Comparison of ENCODE assay signal across 10 cellular contexts in the genomic region with DNA sequence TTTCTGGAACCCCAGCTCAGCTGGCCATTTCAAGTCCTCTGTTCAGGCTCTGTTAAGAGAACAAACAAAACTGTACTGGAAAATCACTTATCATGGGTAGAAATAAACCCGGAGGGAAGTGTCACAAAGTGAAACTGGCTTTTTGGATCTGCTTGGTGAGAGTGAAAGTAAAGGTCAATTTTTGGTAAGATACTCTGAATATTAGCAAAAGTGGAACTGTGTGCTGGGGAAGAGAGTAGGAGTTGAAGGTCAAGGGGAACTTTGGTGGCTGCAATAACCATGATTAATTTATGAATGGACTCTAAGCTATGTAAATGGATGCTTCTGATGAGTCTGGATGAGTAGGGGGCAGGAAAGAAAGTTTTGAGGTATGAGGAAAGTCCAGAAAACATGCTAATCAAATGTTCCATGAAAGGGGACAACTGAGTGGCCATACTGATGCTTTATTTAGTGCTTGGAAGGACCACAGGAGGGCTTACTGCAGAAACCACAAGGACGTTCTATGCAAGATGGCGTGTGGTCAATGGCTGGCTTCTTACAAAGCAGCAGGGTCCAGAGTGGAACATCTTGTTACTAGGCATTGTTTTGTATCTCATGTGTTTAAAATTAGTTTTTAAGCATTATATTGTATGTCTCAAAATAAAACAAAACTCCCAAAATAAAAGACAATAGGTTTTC. TPM values are rescaled to one million over a fixed set of nuclear protein-coding genes. Genes with fewer than 3 reads are reported as not detected.
DNase-seq lines count a peak whose midpoint lies in the region; ATAC-seq lines count a peak whose summit lies in the region.
"Had no signal": no experiment of that assay in that cellular context is flagged by ENCODE, and none has a peak within 500 bp of the region (broad histone marks: within the 10 kb centered on the region; RNA-seq: fewer than 3 reads in every experiment).

No MANE protein-coding gene starts in this region.

- in situ Hi-C loops in G401 (cut with HindIII; ENCODE audit: low sequenced_read_pairs), result no loop called here

- H2AFZ ChIP-seq in neuronal stem cell (ENCODE audit: low read length), result no peak overlapping the region

- H3K27ac ChIP-seq in neuronal stem cell (replicated peaks; ENCODE audit: low read length), result no peak overlapping the region
- H3K27ac ChIP-seq: epithelial cell of prostate had no signal

- H3K27me3 ChIP-seq in neuronal stem cell (ENCODE audit: control insufficient read depth in 3 of 3, insufficient read depth in 3 of 3, low read depth in 1 of 3, low read length in 3 of 3), result no peaks in the 10 kb centered on the region

- no peaks in the 10 kb centered on the region for H3K36me3 ChIP-seq in neuronal stem cell (replicated peaks in 1 of 2; ENCODE audit: control insufficient read depth in 2 of 2, insufficient read depth in 2 of 2, low read length in 2 of 2)

- ATAC-seq in GM19035 (IDR thresholded peaks at IDR 0.05; ENCODE audit: unreplicated experiment) (peak; percentile 67), HG02884 (IDR thresholded peaks at IDR 0.05; ENCODE audit: unreplicated experiment) (peak; percentile 69)

- H3K18ac ChIP-seq in neuronal stem cell (ENCODE audit: low read length), result no peak overlapping the region

- no peak overlapping the region for H2BK5ac ChIP-seq in neuronal stem cell (ENCODE audit: low read length)

- H3K79me1 ChIP-seq in neuronal stem cell (ENCODE audit: low read depth, low read length), result no peaks in the 10 kb centered on the region

- H2BK12ac ChIP-seq in neuronal stem cell (ENCODE audit: low read length), result no peak overlapping the region

- H3K4ac ChIP-seq in neuronal stem cell (ENCODE audit: low read length), result no peak overlapping the region

- H3K23ac ChIP-seq in neuronal stem cell (ENCODE audit: low read depth, low read length, poor library complexity), result no peak overlapping the region

- H4K91ac ChIP-seq in neuronal stem cell (ENCODE audit: low read depth, low read length, poor library complexity), result no peak overlapping the region

- H4K8ac ChIP-seq in neuronal stem cell (ENCODE audit: low read depth, low read length), result no peak overlapping the region

- no peak overlapping the region for H2AK5ac ChIP-seq in neuronal stem cell (ENCODE audit: low read depth, low read length)

- DNase-seq in OCI-M1 (lab: John Stamatoyannopoulos, UW) (peak; percentile 42), neuronal stem cell (ENCODE audit: low spot score) (no peak), G401 (ENCODE audit: low spot score) (no peak), NCI-H1436 treated with DMSO at 0.1 percent for 48 hours (lab: John Stamatoyannopoulos, UW) (no peak)
- DNase-seq in stimulated activated CD4-positive, alpha-beta T cell treated with anti-CD3 and anti-CD28 coated beads, Interleukin-4, amount 100 ng/mL, for 1 hour, result no peak
- DNase-seq: EL had no signal

- H2BK120ac ChIP-seq in neuronal stem cell (ENCODE audit: low read depth, low read length), result no peak overlapping the region

- no peak overlapping the region for H2BK15ac ChIP-seq in neuronal stem cell (ENCODE audit: low read length)

- WGBS in neuronal stem cell (ENCODE audit: extremely low coverage in 2 of 2, insufficient read length in 2 of 2, insufficient replicate concordance in 1 of 2), 2 donors, result no CpG with 5 or more reads among the region's 3 CpGs

- H3K4me3 ChIP-seq in GM08714 (ENCODE audit: low read length) (peak overlapping the region; percentile 33; the same call in 1 of the 2 replicates), neuronal stem cell (ENCODE audit: low read length in 2 of 2) (no peak overlapping the region)

- H3K4me2 ChIP-seq in neuronal stem cell (ENCODE audit: insufficient read depth, low read length, poor library complexity, severe bottlenecking), result no peak overlapping the region

- no peaks in the 10 kb centered on the region for H3K4me1 ChIP-seq in neuronal stem cell (ENCODE audit: control insufficient read depth in 2 of 2, insufficient read depth in 1 of 2, low read depth in 1 of 2, low read length in 2 of 2)

- H3K9ac ChIP-seq in neuronal stem cell (ENCODE audit: low read depth, low read length, poor library complexity), result no peak overlapping the region

- H3K9me3 ChIP-seq in neuronal stem cell (replicated peaks in 1 of 2; ENCODE audit: control insufficient read depth in 2 of 2, insufficient read depth in 1 of 2, low read depth in 1 of 2, low read length in 2 of 2), result no peaks in the 10 kb centered on the region

- H3K14ac ChIP-seq in neuronal stem cell (ENCODE audit: low read length), result no peak overlapping the region

RNA-seq across cellular contexts. Expression of a gene that starts 36.8 kb away (rescaled TPM):
- not detected for polyA plus RNA-seq in neuronal stem cell (2013, experiment 1 of 2)
- polyA plus RNA-seq in neuronal stem cell (2013, experiment 2 of 2), result not detected
- total RNA-seq in G401 (2014; rRNA removed; shearing (Covaris generic)), result not detected in 2 replicates
